In genomic region chr6:145815351-145815772, GRCh38 we compare ENCODE assay signal across 8 cellular contexts. TPM values are rescaled to one million over a fixed set of nuclear protein-coding genes. Genes with fewer than 3 reads are reported as not detected.
DNase-seq lines count a peak whose midpoint lies in the region; ATAC-seq, FAIRE-seq and TF ChIP-seq lines count a peak whose summit lies in the region.

No MANE protein-coding gene starts in this region.

- TF ChIP-seq CTCF in WERI-Rb-1 (IDR thresholded peaks at IDR 0.05; ENCODE audit: low read depth, low read length) (no peak), foreskin fibroblast (IDR thresholded peaks at IDR 0.05; ENCODE audit: low read depth, low read length) (no peak)

- H2BK15ac ChIP-seq in neuronal stem cell (ENCODE audit: low read length), result no peak overlapping the region

- H3K4me1 Mint-ChIP-seq in CD4-positive, CD25-positive, alpha-beta regulatory T cell, result peaks cover 34 to 58% (median 47%) of the 10 kb centered on the region in 4 donors

- no peaks in the 10 kb centered on the region for H3K9me3 ChIP-seq in CD4-positive, CD25-positive, alpha-beta regulatory T cell (ENCODE audit: control insufficient read depth in 2 of 2, low read length in 2 of 2)
- H3K9me3 ChIP-seq in WERI-Rb-1 (ENCODE audit: severe bottlenecking), result no peaks in the 10 kb centered on the region
- H3K9me3 ChIP-seq in neuronal stem cell (replicated peaks in 1 of 2; ENCODE audit: control insufficient read depth in 2 of 2, insufficient read depth in 1 of 2, low read depth in 1 of 2, low read length in 2 of 2), result no peaks in the 10 kb centered on the region

- H3K27me3 Mint-ChIP-seq in CD4-positive, CD25-positive, alpha-beta regulatory T cell, result no peaks in the 10 kb centered on the region

- peak overlapping the region; percentile 84 for H3K4me3 ChIP-seq in CD4-positive, CD25-positive, alpha-beta regulatory T cell (ENCODE audit: low read depth, low read length)
- peak overlapping the region; percentile 85 for H3K4me3 ChIP-seq in WERI-Rb-1 (ENCODE audit: low read depth, low read length)
- H3K4me3 ChIP-seq in foreskin fibroblast (ENCODE audit: low read depth in 1 of 2, low read length in 2 of 2), result peak overlapping the region; percentile 74 to 93
- peak overlapping the region; percentile 83 to 89 for H3K4me3 ChIP-seq in neuronal stem cell (ENCODE audit: low read length in 2 of 2)

- WGBS in neuronal stem cell (ENCODE audit: extremely low coverage in 2 of 2, insufficient read length in 2 of 2, insufficient replicate concordance in 1 of 2), 2 donors, result no CpG with 5 or more reads among the region's 19 CpGs

- H2AFZ ChIP-seq in neuronal stem cell (ENCODE audit: low read length), result peak overlapping the region; percentile 89

- H2BK5ac ChIP-seq in neuronal stem cell (ENCODE audit: low read length), result no peak overlapping the region

- no peak overlapping the region for H3K4ac ChIP-seq in neuronal stem cell (ENCODE audit: low read length)

- H3K36me3 Mint-ChIP-seq in CD4-positive, CD25-positive, alpha-beta regulatory T cell, result no peaks in the 10 kb centered on the region

- no peak for TF ChIP-seq POLR2A in GM12892 (IDR thresholded peaks at IDR 0.05; ENCODE audit: low read depth, low read length)

- H3K27ac Mint-ChIP-seq in CD4-positive, CD25-positive, alpha-beta regulatory T cell, result peak overlapping the region; percentile 89 to 96 (median 95)

- peak overlapping the region; percentile 61 for H3K18ac ChIP-seq in neuronal stem cell (ENCODE audit: low read length)

- peaks cover 26% of the 10 kb centered on the region for H3K4me1 ChIP-seq in CD4-positive, CD25-positive, alpha-beta regulatory T cell (ENCODE audit: control insufficient read depth, insufficient read depth, low read length, poor library complexity, severe bottlenecking)
- peaks cover 4 to 17% of the 10 kb centered on the region in 2 donors for H3K4me1 ChIP-seq in neuronal stem cell (ENCODE audit: control insufficient read depth in 2 of 2, insufficient read depth in 1 of 2, low read depth in 1 of 2, low read length in 2 of 2)

- peak overlapping the region; percentile 78 for H3K9ac ChIP-seq in neuronal stem cell (ENCODE audit: low read depth, low read length, poor library complexity)

- H3K4me2 ChIP-seq in neuronal stem cell (ENCODE audit: insufficient read depth, low read length, poor library complexity, severe bottlenecking), result peak overlapping the region; percentile 66

- FAIRE-seq in GM12892 (lab: Jason Lieb, UNC), result no peak

- H3K79me1 ChIP-seq in neuronal stem cell (ENCODE audit: low read depth, low read length), result no peaks in the 10 kb centered on the region

- no peak for DNase-seq in CD4-positive, CD25-positive, alpha-beta regulatory T cell
- DNase-seq in WERI-Rb-1 (peak; percentile 37), foreskin fibroblast (peak in 1 of 2 donors; percentile 52), neuronal stem cell (ENCODE audit: low spot score) (no peak), GM12892 (ENCODE audit: insufficient read length) (no peak), DMS 273 treated with DMSO at 0.1 percent for 48 hours (lab: John Stamatoyannopoulos, UW) (no peak)

- H2BK120ac ChIP-seq in neuronal stem cell (ENCODE audit: low read depth, low read length), result no peak overlapping the region

- no peaks in the 10 kb centered on the region for H3K27me3 ChIP-seq in CD4-positive, CD25-positive, alpha-beta regulatory T cell (ENCODE audit: control insufficient read depth, insufficient read depth, low read length)
- H3K27me3 ChIP-seq in WERI-Rb-1 (ENCODE audit: insufficient read depth, low read depth, severe bottlenecking) (no peaks in the 10 kb centered on the region), neuronal stem cell (ENCODE audit: control insufficient read depth in 3 of 3, insufficient read depth in 3 of 3, low read depth in 1 of 3, low read length in 3 of 3) (no peaks in the 10 kb centered on the region)

- H3K4me3 Mint-ChIP-seq in CD4-positive, CD25-positive, alpha-beta regulatory T cell, result peak overlapping the region; percentile 91 to 99 (median 94)

- peak overlapping the region; percentile 20 for H4K8ac ChIP-seq in neuronal stem cell (ENCODE audit: low read depth, low read length)

- no peaks in the 10 kb centered on the region for H3K9me3 Mint-ChIP-seq in CD4-positive, CD25-positive, alpha-beta regulatory T cell

- no peak overlapping the region for H3K14ac ChIP-seq in neuronal stem cell (ENCODE audit: low read length)

- H3K23ac ChIP-seq in neuronal stem cell (ENCODE audit: low read depth, low read length, poor library complexity), result peak overlapping the region; percentile 0

- H3K27ac ChIP-seq in CD4-positive, CD25-positive, alpha-beta regulatory T cell (ENCODE audit: insufficient read depth, low read length, poor library complexity, severe bottlenecking), result peak overlapping the region; percentile 83
- H3K27ac ChIP-seq in WERI-Rb-1 (peak overlapping the region; percentile 88), neuronal stem cell (replicated peaks; ENCODE audit: low read length) (peak overlapping the region; percentile 81)

- no peak overlapping the region for H4K91ac ChIP-seq in neuronal stem cell (ENCODE audit: low read depth, low read length, poor library complexity)

- no peaks in the 10 kb centered on the region for H3K36me3 ChIP-seq in CD4-positive, CD25-positive, alpha-beta regulatory T cell (ENCODE audit: control insufficient read depth, insufficient read depth, low read length)
- H3K36me3 ChIP-seq in WERI-Rb-1, result peaks cover 4% of the 10 kb centered on the region; the same call in 1 of the 2 replicates
- no peaks in the 10 kb centered on the region for H3K36me3 ChIP-seq in neuronal stem cell (replicated peaks in 1 of 2; ENCODE audit: control insufficient read depth in 2 of 2, insufficient read depth in 2 of 2, low read length in 2 of 2)

- no peak overlapping the region for H2AK5ac ChIP-seq in neuronal stem cell (ENCODE audit: low read depth, low read length)

- no peak overlapping the region for H2BK12ac ChIP-seq in neuronal stem cell (ENCODE audit: low read length)

- ATAC-seq in CD4-positive, CD25-positive, alpha-beta regulatory T cell (ENCODE audit: low read depth in 2 of 2), result no peak
- ATAC-seq in GM19324 (IDR thresholded peaks at IDR 0.05; ENCODE audit: low FRiP score, unreplicated experiment), result peak; percentile 1
- peak; percentile 0 for ATAC-seq in HG03442 (IDR thresholded peaks at IDR 0.05; ENCODE audit: unreplicated experiment)

RNA-seq across cellular contexts. Expression of gene FBXO30, which starts 0.8 kb away (rescaled TPM):
- total RNA-seq in CD4-positive, CD25-positive, alpha-beta regulatory T cell, result 4.1 TPM
- polyA plus RNA-seq in CD4-positive, CD25-positive, alpha-beta regulatory T cell, result 1 to 10 TPM in 3 of 4 donors, under 1 TPM in 1; 0.99 to 1.8 (median 1.3) TPM
- 8.7 TPM for polyA plus RNA-seq in neuronal stem cell (2013, experiment 1 of 2)
- polyA plus RNA-seq in neuronal stem cell (2013, experiment 2 of 2), result 9.1 TPM
- 2.7 TPM for polyA plus RNA-seq in GM12892 (2012; ENCODE audit: missing spikeins)

Comparison
In these comparisons a context has a peak if more than half of its experiments do, and no peak if none do; other contexts are left out.
1. ATAC-seq: peak in GM19324 (single experiment) and HG03442 (single experiment); none in CD4-positive, CD25-positive, alpha-beta regulatory T cell (0 of 2).
2. Peak in every context shown above with its lines, with median percentiles within 50 percentile points of each other: H3K27ac ChIP-seq and H3K4me3 ChIP-seq.